1 cellular context compared by ENCODE assay signal in genomic region chr10:126156012-126156411, GRCh38.
TF ChIP-seq lines count a peak whose summit lies in the region.

No MANE protein-coding gene starts in this region.

TF ChIP-seq in H1, 55 proteins besides CTCF, POLR2A, EP300 and RAD21 (continued from another document):
- no peak for TF ChIP-seq CHD7 (IDR thresholded peaks at IDR 0.05; ENCODE audit: insufficient replicate concordance, low read length)
